ENCODE assay signal across 8 cellular contexts in the genomic region with DNA sequence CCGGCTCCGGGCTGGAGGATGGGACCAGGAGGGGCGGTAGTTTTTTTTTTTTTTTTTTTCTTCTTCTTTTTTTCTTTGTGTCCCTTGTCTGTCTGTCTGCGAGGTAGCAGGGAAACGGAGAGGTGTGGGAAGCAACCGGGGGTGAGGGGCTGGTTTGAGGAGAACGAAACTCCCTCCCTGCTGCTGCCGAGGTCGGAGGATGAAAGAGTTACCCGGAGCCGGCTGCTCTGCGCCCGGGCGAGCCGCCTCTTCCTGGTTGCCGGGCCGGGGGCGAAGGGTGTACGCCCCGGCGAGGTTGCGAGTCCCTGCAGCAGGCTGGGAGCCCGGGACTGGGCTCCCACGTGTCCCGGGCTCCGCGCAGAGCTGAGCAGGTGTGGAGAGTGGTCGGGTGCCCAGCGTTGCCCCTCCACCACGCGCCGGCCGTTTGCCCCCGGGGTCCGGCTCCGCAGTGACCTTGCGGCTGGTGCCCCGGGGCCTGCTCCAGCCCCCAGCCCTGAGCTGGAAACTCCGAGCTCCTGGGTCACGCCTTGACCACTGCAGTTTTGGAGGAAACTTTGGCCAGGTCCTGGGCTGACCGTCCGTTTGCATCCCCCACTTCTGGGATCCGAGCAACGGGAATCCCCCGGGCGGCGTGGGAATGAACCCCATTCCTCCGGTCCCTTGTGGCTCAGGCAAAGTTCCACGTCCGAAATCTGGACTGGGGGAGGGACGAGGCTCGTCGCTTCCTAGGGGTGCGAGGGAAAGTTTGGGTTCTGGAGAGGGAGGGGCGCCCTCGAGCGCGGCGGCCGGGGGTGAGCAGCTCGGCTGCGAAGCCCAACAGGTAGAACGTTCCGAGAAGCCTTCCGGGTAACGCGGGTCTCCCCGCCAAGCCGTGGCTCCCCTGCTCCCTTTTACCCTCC. TPM values are rescaled to one million over a fixed set of nuclear protein-coding genes. Genes with fewer than 3 reads are reported as not detected.
DNase-seq lines count a peak whose midpoint lies in the region; ATAC-seq and TF ChIP-seq lines count a peak whose summit lies in the region.

No MANE protein-coding gene starts in this region.

- no TSS peak for BruUV-seq in Caco-2 (replicated peaks; lab: Mats Ljungman, UMichigan)

- intact Hi-C loops in Caco-2 (cut with micrococcal nuclease; ENCODE audit: unreplicated experiment): loop anchor here (5.0 kb wide), 2 partner anchors 76 to 406 kb away; partner anchors contain the start of gene GLT8D2
- intact Hi-C loops in dorsolateral prefrontal cortex (cut with DNase I): loop anchor here in 1 of 2 donors (5.0 kb wide), 1 partner anchor 499 kb away; the partner anchor contains the start of gene SLC41A2

- H3K4me3 Mint-ChIP-seq in Caco-2 (ENCODE audit: unreplicated experiment): peak overlapping the region; percentile 96

- TF ChIP-seq RAD21 in Ishikawa (IDR thresholded peaks at IDR 0.05; ENCODE audit: low read depth): no peak

- H3K27ac ChIP-seq in dorsolateral prefrontal cortex: peak overlapping the region in 54 of 59 donors; percentile 31 to 91 (median 83)

- TF ChIP-seq CTCF in Caco-2 (IDR thresholded peaks at IDR 0.05; ENCODE audit: insufficient read depth in 1 of 2, low read depth in 1 of 2, low read length in 1 of 2, severe bottlenecking in 1 of 2, unreplicated experiment in 1 of 2) (no peak), dorsolateral prefrontal cortex (IDR thresholded peaks at IDR 0.05 in 54 of 56, conservative IDR thresholded peaks at IDR 0.05 in 2 of 56; ENCODE audit: low read depth in 1 of 56, partially characterized antibody in 56 of 56) (peak in 3 of 56 donors; percentile 3 to 12 (median 6))

- CTCF ChIA-PET in Caco-2 (lab: Charles Lee): interaction anchor here (1.1 to 1.2 kb wide), 2 partner anchors 76 kb away, joined by 6 to 8 read pairs; no protein-coding TSS in a partner anchor

- no peaks in the 10 kb centered on the region for H3K9me3 Mint-ChIP-seq in Caco-2 (ENCODE audit: unreplicated experiment)

- POLR2A ChIA-PET in Caco-2 (lab: Charles Lee): no interaction called here

- peaks cover 4% of the 10 kb centered on the region; the same call in 1 of the 2 replicates for H3K4me1 ChIP-seq in Caco-2

- H3K27me3 ChIP-seq in Caco-2 (replicated peaks; ENCODE audit: control insufficient read depth, insufficient read depth, low read length): no peaks in the 10 kb centered on the region
- peaks cover 0 to 13% (median 0%) of the 10 kb centered on the region in 45 donors for H3K27me3 ChIP-seq in dorsolateral prefrontal cortex

- peaks cover 18% of the 10 kb centered on the region for H3K27me3 Mint-ChIP-seq in Caco-2 (ENCODE audit: insufficient read depth, unreplicated experiment)

- H3K27ac Mint-ChIP-seq in Caco-2 (ENCODE audit: unreplicated experiment): no peak overlapping the region

- H3K4me3 ChIP-seq in Caco-2 (ENCODE audit: low read depth, low read length) (peak overlapping the region; percentile 37), dorsolateral prefrontal cortex (peak overlapping the region; percentile 45 to 91 (median 81))

- H3K9me3 ChIP-seq in Caco-2: no peaks in the 10 kb centered on the region

- no peak for TF ChIP-seq EP300 in Ishikawa (IDR thresholded peaks at IDR 0.05; ENCODE audit: borderline replicate concordance)

- DNase-seq in Caco-2: peak; percentile 35 to 36
- DNase-seq in activated CD4-positive, alpha-beta T cell treated with anti-CD3 and anti-CD28 coated beads for 4 hours: peak; percentile 47 to 55
- peak in 2 of 10 donors; percentile 32 to 45 for DNase-seq in dorsolateral prefrontal cortex
- DNase-seq in lung microvascular endothelial cell (ENCODE audit: low read depth in 2 of 2): peak; percentile 23 to 45
- DNase-seq in stimulated activated naive CD8-positive, alpha-beta T cell treated with anti-CD3 and anti-CD28 coated beads, Interleukin-15, Interleukin-2, amounts not matched to agents 100 U/mL and 50 U/mL, for 24 hours: peak; percentile 56
- no peak for DNase-seq in NCI-H2196 treated with DMSO at 0.1 percent for 48 hours (lab: John Stamatoyannopoulos, UW; ENCODE audit: unreplicated experiment)

- H3K4me1 Mint-ChIP-seq in Caco-2 (ENCODE audit: low read depth, unreplicated experiment): no peaks in the 10 kb centered on the region

- no peaks in the 10 kb centered on the region for H3K36me3 ChIP-seq in Caco-2 (ENCODE audit: control insufficient read depth, insufficient read depth, low read length)

- peaks cover 5% of the 10 kb centered on the region for H3K36me3 Mint-ChIP-seq in Caco-2 (ENCODE audit: insufficient read depth, unreplicated experiment)

- peak; percentile 8 for ATAC-seq in stimulated activated naive CD8-positive, alpha-beta T cell treated with anti-CD3 and anti-CD28 coated beads, Interleukin-15, Interleukin-2, amounts not matched to agents 100 U/mL and 50 U/mL, for 24 hours
- no peak for ATAC-seq in HG03159 (IDR thresholded peaks at IDR 0.05; ENCODE audit: unreplicated experiment)

TF ChIP-seq in Ishikawa, 13 proteins besides CTCF, POLR2A, EP300 and RAD21:
- TF ChIP-seq TCF12 (IDR thresholded peaks at IDR 0.05; ENCODE audit: low read depth) (no peak), ZBTB7A (IDR thresholded peaks at IDR 0.05; ENCODE audit: low read depth) (peak; percentile 88), YY1 (IDR thresholded peaks at IDR 0.05; ENCODE audit: low read depth) (no peak)

RNA-seq across cellular contexts. Expression of gene CHST11, which starts 1.2 kb away (rescaled TPM):
- total RNA-seq in Caco-2 (2022) (0.25 and 0.97 TPM in 2 replicates), dorsolateral prefrontal cortex (10 to 100 TPM; 14.8 to 77.6 (median 22.8) TPM), lung microvascular endothelial cell (2.6 and 4.8 TPM in 2 replicates)
